ENCODE assay signal across 25 cellular contexts in the genomic region with DNA sequence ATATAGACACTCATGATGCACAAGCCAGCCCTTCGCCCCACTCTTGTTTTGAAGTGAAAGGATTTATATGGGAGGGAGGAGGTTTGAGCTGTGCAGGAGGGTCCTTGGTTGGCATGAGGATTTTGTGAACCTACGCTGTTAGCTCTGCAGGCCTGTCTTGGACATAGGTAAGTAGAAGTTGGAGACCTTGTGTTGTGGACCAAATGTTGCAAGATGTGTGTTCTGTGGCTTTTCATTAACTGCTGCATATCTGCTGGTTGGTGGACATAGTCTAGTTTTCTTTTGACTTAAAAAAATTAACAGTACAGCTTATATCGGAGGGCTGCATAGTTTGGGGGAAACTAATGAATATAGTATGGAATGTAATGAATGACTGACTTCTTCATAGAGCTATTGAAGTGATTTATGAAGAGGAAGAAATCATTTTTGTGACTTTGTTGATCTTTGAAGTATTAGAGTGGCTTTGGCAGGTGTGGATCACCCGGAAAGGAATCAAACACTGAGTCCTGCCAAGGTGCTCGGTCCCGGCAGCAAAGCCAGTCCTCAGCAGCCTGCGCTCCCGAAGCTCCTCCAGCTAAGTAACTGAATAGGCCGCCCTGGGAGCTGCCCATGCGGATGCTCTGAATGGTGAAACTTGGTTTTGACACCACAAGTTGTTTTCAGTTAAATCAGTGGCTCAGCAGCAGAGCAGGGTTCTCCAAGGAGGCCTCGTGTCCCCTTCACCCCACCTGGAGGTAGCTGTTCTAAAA. TPM values are rescaled to one million over a fixed set of nuclear protein-coding genes. Genes with fewer than 3 reads are reported as not detected.
DNase-seq lines count a peak whose midpoint lies in the region; ATAC-seq and TF ChIP-seq lines count a peak whose summit lies in the region.
"Had no signal": no experiment of that assay in that cellular context is flagged by ENCODE, and none has a peak within 500 bp of the region (broad histone marks: within the 10 kb centered on the region; RNA-seq: fewer than 3 reads in every experiment).

No MANE protein-coding gene starts in this region.

- intact Hi-C loops in prostate gland (cut with DNase I): no loop called here

- H3K9me3 ChIP-seq in BLaER1 (no peaks in the 10 kb centered on the region), hepatocyte (ENCODE audit: low read depth) (no peaks in the 10 kb centered on the region), prostate gland (no peaks in the 10 kb centered on the region)

- no peaks in the 10 kb centered on the region for H3K9me3 Mint-ChIP-seq in nephron progenitor cell
- H3K9me3 Mint-ChIP-seq: H9, HFFc6 had no signal

- H4K20me1 ChIP-seq in BLaER1: no peaks in the 10 kb centered on the region
- no peaks in the 10 kb centered on the region for H4K20me1 ChIP-seq in hepatocyte (ENCODE audit: insufficient read depth, poor library complexity, severe bottlenecking)

- H3K27ac Mint-ChIP-seq in nephron progenitor cell: peak overlapping the region; percentile 93
- H3K27ac Mint-ChIP-seq: H9, HFFc6 had no signal

- H3K4me3 Mint-ChIP-seq in nephron progenitor cell: no peak overlapping the region
- H3K4me3 Mint-ChIP-seq: H9, HFFc6 had no signal

- peaks cover 5% of the 10 kb centered on the region for H3K27me3 Mint-ChIP-seq in nephron progenitor cell (ENCODE audit: low read depth, poor library complexity)

- no peak overlapping the region for H3K9ac ChIP-seq in BLaER1
- H3K9ac ChIP-seq: GM23248, KMS-11 had no signal

- no peak for ATAC-seq in HG03565 (IDR thresholded peaks at IDR 0.05; ENCODE audit: unreplicated experiment)
- ATAC-seq: GM12878, Panc1 had no signal

- no peaks in the 10 kb centered on the region for H3K27me3 ChIP-seq in BLaER1
- H3K27me3 ChIP-seq in hepatocyte: no peaks in the 10 kb centered on the region
- no peaks in the 10 kb centered on the region for H3K27me3 ChIP-seq in prostate gland (replicated peaks; ENCODE audit: insufficient read depth)

- 72% methylated on average over 11 of the region's 11 CpGs for WGBS in hepatocyte (ENCODE audit: low lambda C conversion rate, missing lambda C conversion rate)
- WGBS in prostate gland: 71% methylated on average over 11 of the region's 11 CpGs

- DNase-seq in HuH-7.5 (ENCODE audit: low spot score) (peak; percentile 30), hepatocyte (ENCODE audit: low spot score) (no peak), nephron progenitor cell (no peak), prostate gland (ENCODE audit: low spot score) (no peak), inferior parietal cortex (ENCODE audit: extremely low spot score) (no peak), GM13976 (ENCODE audit: low spot score) (no peak)
- DNase-seq: 8988T; DMS79; H9; NCI-H1105; NCI-H146; NCI-H2029; NCI-H226; NCI-H510A treated with DMSO at 0.1 percent for 48 hours; NCI-H748 treated with DMSO at 0.1 percent for 48 hours; NK-92 treated with Interleukin-12 subunit alpha and Interleukin-12 subunit beta, amount 100 ng/mL, for 24 hours had no signal

- H3K36me3 ChIP-seq in BLaER1 (no peaks in the 10 kb centered on the region), hepatocyte (replicated peaks; ENCODE audit: insufficient read depth, low read depth) (no peaks in the 10 kb centered on the region), prostate gland (no peaks in the 10 kb centered on the region)

- H3K9me2 ChIP-seq in hepatocyte (replicated peaks; ENCODE audit: insufficient read depth): no peaks in the 10 kb centered on the region

- no peak overlapping the region for H2AFZ ChIP-seq in hepatocyte
- H2AFZ ChIP-seq: GM23248 had no signal

- H3K4me1 Mint-ChIP-seq in nephron progenitor cell: peaks cover 46% of the 10 kb centered on the region

- peaks cover 19% of the 10 kb centered on the region for H3K36me3 Mint-ChIP-seq in nephron progenitor cell (ENCODE audit: low read depth)

- H3K4me1 ChIP-seq in BLaER1 (peaks cover 90% of the 10 kb centered on the region), hepatocyte (ENCODE audit: insufficient read depth) (peaks cover 26% of the 10 kb centered on the region), prostate gland (replicated peaks) (no peaks in the 10 kb centered on the region)

- no peak for TF ChIP-seq CTCF in hepatocyte (IDR thresholded peaks at IDR 0.05; ENCODE audit: poor library complexity)
- TF ChIP-seq CTCF in nephron progenitor cell (IDR thresholded peaks at IDR 0.05): no peak
- no peak for TF ChIP-seq CTCF in prostate gland (IDR thresholded peaks at IDR 0.05)
- no peak for TF ChIP-seq CTCF in GM13976 (IDR thresholded peaks at IDR 0.05; ENCODE audit: borderline replicate concordance, control extremely low read depth, extremely low read depth, insufficient read depth, missing control alignments)

- H3K79me2 ChIP-seq in hepatocyte: peaks cover 40% of the 10 kb centered on the region

- no peak overlapping the region for H3K4me3 ChIP-seq in BLaER1
- H3K4me3 ChIP-seq in hepatocyte: no peak overlapping the region
- no peak overlapping the region for H3K4me3 ChIP-seq in prostate gland
- H3K4me3 ChIP-seq: GM12878, GM23248 had no signal

- in situ Hi-C loops in GM13976 (cut with MboI; ENCODE audit: low sequenced_read_pairs, unreplicated experiment): no loop called here

- peak overlapping the region; percentile 91 for H3K4me2 ChIP-seq in BLaER1
- H3K4me2 ChIP-seq in hepatocyte: peak overlapping the region; percentile 53
- H3K4me2 ChIP-seq: KMS-11 had no signal

- H3K27ac ChIP-seq in BLaER1 (peak overlapping the region; percentile 86), hepatocyte (peak overlapping the region; percentile 37), prostate gland (no peak overlapping the region)
- H3K27ac ChIP-seq: C4-2B, GM23248, HL-60, KMS-11 had no signal

- no peak for TF ChIP-seq POLR2A in prostate gland (IDR thresholded peaks at IDR 0.05)

RNA-seq across cellular contexts. Expression of a gene that starts 3.2 kb away (rescaled TPM):
- total RNA-seq in hepatocyte: 30.5 and 41.5 TPM in 2 replicates
- 41.9 and 44.2 TPM in 2 replicates for polyA plus RNA-seq in hepatocyte
- 10 to 100 TPM; 41.1 to 50.4 TPM for total RNA-seq in prostate gland

Comparison
In these comparisons a context has a peak if more than half of its experiments do, and no peak if none do; other contexts are left out.
1. H3K27ac ChIP-seq: peak in BLaER1 (single experiment) and hepatocyte (single experiment); none in prostate gland (0 of 2).